9 cellular contexts compared by ENCODE assay signal in genomic region chr16:56611281-56611833, GRCh38. TPM values are rescaled to one million over a fixed set of nuclear protein-coding genes. Genes with fewer than 3 reads are reported as not detected.
A peak's percentile ranks its signal among the peaks of the same experiment; 100 is the strongest.
DNase-seq lines count a peak whose midpoint lies in the region; ATAC-seq and TF ChIP-seq lines count a peak whose summit lies in the region.
"Had no signal": no experiment of that assay in that cellular context is flagged by ENCODE, and none has a peak within 500 bp of the region (broad histone marks: within the 10 kb centered on the region; RNA-seq: fewer than 3 reads in every experiment).

No MANE protein-coding gene starts in this region.

- H3K4me3 ChIP-seq in heart right ventricle (no peak overlapping the region), skeletal muscle satellite cell (ENCODE audit: low read length) (peak overlapping the region; percentile 80)

- H3K27me3 ChIP-seq in heart right ventricle = no peaks in the 10 kb centered on the region
- no peaks in the 10 kb centered on the region for H3K27me3 ChIP-seq in skeletal muscle satellite cell (ENCODE audit: control insufficient read depth, insufficient read depth, low read length)

- intact Hi-C loops in activated T-helper 1 cell treated with anti-CD3 and anti-CD28 coated beads, Interleukin-12 subunit alpha, Interleukin-12 subunit beta, Interleukin-2, Interleukin-4 antibody, amounts not matched to agents 30 ng/mL and 10 ng/mL and 1 ng/mL, durations not matched to agents 14 hours and 24 hours and 36 hours (cut with micrococcal nuclease) = loop anchor here (5.0 to 10.0 kb wide), 3 partner anchors 433 to 1001 kb away; no protein-coding TSS in a partner anchor
- intact Hi-C loops in heart right ventricle (cut with DNase I) = loop anchor here in 2 of 10 donors (1.0 to 2.0 kb wide), 2 partner anchors 13 to 14 kb away; partner anchors contain the start of gene MT1E (in 2 of the 2)

- H3K9me3 ChIP-seq in heart right ventricle (no peaks in the 10 kb centered on the region), skeletal muscle satellite cell (replicated peaks; ENCODE audit: low read length) (no peaks in the 10 kb centered on the region)

- H3K4me1 ChIP-seq in heart right ventricle = peaks cover 20 to 59% (median 55%) of the 10 kb centered on the region in 9 donors
- H3K4me1 ChIP-seq in skeletal muscle satellite cell (ENCODE audit: control insufficient read depth, insufficient read depth, low read length) = peaks cover 65% of the 10 kb centered on the region

- peaks cover 77% of the 10 kb centered on the region for H3K4me1 Mint-ChIP-seq in activated T-helper 1 cell treated with anti-CD3 and anti-CD28 coated beads, Interleukin-12 subunit alpha, Interleukin-12 subunit beta, Interleukin-2, Interleukin-4 antibody, amounts not matched to agents 30 ng/mL and 10 ng/mL and 1 ng/mL, durations not matched to agents 14 hours and 24 hours and 36 hours (ENCODE audit: low read depth)

- WGBS in heart right ventricle, 2 donors = 38 to 47% methylated on average over 2 of the region's 2 CpGs

- no peaks in the 10 kb centered on the region for H3K27me3 Mint-ChIP-seq in activated T-helper 1 cell treated with anti-CD3 and anti-CD28 coated beads, Interleukin-12 subunit alpha, Interleukin-12 subunit beta, Interleukin-2, Interleukin-4 antibody, amounts not matched to agents 30 ng/mL and 10 ng/mL and 1 ng/mL, durations not matched to agents 14 hours and 24 hours and 36 hours (ENCODE audit: insufficient read depth)

- peak overlapping the region; percentile 86 for H3K4me2 ChIP-seq in skeletal muscle satellite cell (ENCODE audit: low read length)

- H3K9me3 Mint-ChIP-seq in activated T-helper 1 cell treated with anti-CD3 and anti-CD28 coated beads, Interleukin-12 subunit alpha, Interleukin-12 subunit beta, Interleukin-2, Interleukin-4 antibody, amounts not matched to agents 30 ng/mL and 10 ng/mL and 1 ng/mL, durations not matched to agents 14 hours and 24 hours and 36 hours = no peaks in the 10 kb centered on the region

- H3K9ac ChIP-seq in skeletal muscle satellite cell (ENCODE audit: low read depth, low read length) = peak overlapping the region; percentile 90

- TF ChIP-seq CTCF in heart right ventricle (IDR thresholded peaks at IDR 0.05) = no peak

- DNase-seq in EL (peak; percentile 55), heart right ventricle (peak; percentile 59 to 79), NCI-H1436 (lab: John Stamatoyannopoulos, UW) (no peak)
- DNase-seq in activated T-helper 1 cell treated with anti-CD3 and anti-CD28 coated beads, Interleukin-12 subunit alpha, Interleukin-12 subunit beta, Interleukin-2, Interleukin-4 antibody, amounts not matched to agents 30 ng/mL and 10 ng/mL and 1 ng/mL, durations not matched to agents 14 hours and 24 hours and 36 hours (ENCODE audit: low spot score) = no peak
- DNase-seq: activated CD4-positive, alpha-beta T cell treated with anti-CD3 and anti-CD28 coated beads, Interleukin-2, amount 50 U/mL, for 48 hours had no signal

- H3K4me3 Mint-ChIP-seq in activated T-helper 1 cell treated with anti-CD3 and anti-CD28 coated beads, Interleukin-12 subunit alpha, Interleukin-12 subunit beta, Interleukin-2, Interleukin-4 antibody, amounts not matched to agents 30 ng/mL and 10 ng/mL and 1 ng/mL, durations not matched to agents 14 hours and 24 hours and 36 hours = peak overlapping the region; percentile 97

- H3K36me3 ChIP-seq in heart right ventricle (no peaks in the 10 kb centered on the region), skeletal muscle satellite cell (ENCODE audit: insufficient read depth, low read length) (no peaks in the 10 kb centered on the region)

- H3K27ac Mint-ChIP-seq in activated T-helper 1 cell treated with anti-CD3 and anti-CD28 coated beads, Interleukin-12 subunit alpha, Interleukin-12 subunit beta, Interleukin-2, Interleukin-4 antibody, amounts not matched to agents 30 ng/mL and 10 ng/mL and 1 ng/mL, durations not matched to agents 14 hours and 24 hours and 36 hours = peak overlapping the region; percentile 98

- peak; percentile 10 to 80 (median 52) for ATAC-seq in heart right ventricle
- no peak for ATAC-seq in GM21723 (IDR thresholded peaks at IDR 0.05; ENCODE audit: unreplicated experiment)
- no peak for ATAC-seq in GM19035 (IDR thresholded peaks at IDR 0.05; ENCODE audit: unreplicated experiment)
- no peak for ATAC-seq in HG02981 (IDR thresholded peaks at IDR 0.05; ENCODE audit: unreplicated experiment)

- peak overlapping the region; percentile 84 to 99 (median 93) for H3K27ac ChIP-seq in heart right ventricle

- H3K36me3 Mint-ChIP-seq in activated T-helper 1 cell treated with anti-CD3 and anti-CD28 coated beads, Interleukin-12 subunit alpha, Interleukin-12 subunit beta, Interleukin-2, Interleukin-4 antibody, amounts not matched to agents 30 ng/mL and 10 ng/mL and 1 ng/mL, durations not matched to agents 14 hours and 24 hours and 36 hours (ENCODE audit: low read depth) = peaks cover 3% of the 10 kb centered on the region

RNA-seq across cellular contexts. Expression of gene MT2A, which starts 3.0 kb away (rescaled TPM):
- 348 and 365 TPM in 2 replicates for total RNA-seq in activated T-helper 1 cell treated with anti-CD3 and anti-CD28 coated beads, Interleukin-12 subunit alpha, Interleukin-12 subunit beta, Interleukin-2, Interleukin-4 antibody, amounts not matched to agents 30 ng/mL and 10 ng/mL and 1 ng/mL, durations not matched to agents 14 hours and 24 hours and 36 hours
- 100 to 1,000 TPM in 6 of 10 donors, 10 to 100 TPM in 4; 88.8 to 354 (median 109) TPM for total RNA-seq in heart right ventricle
- 100 to 1,000 TPM; 195 to 231 TPM for polyA plus RNA-seq in heart right ventricle
- total RNA-seq in skeletal muscle satellite cell (2012; rRNA removed) = 524 and 636 TPM in 2 replicates

RNA-seq across cellular contexts. Expression of gene MT1E, which starts 14.2 kb away (rescaled TPM):
- 135 TPM in 2 replicates for total RNA-seq in activated T-helper 1 cell treated with anti-CD3 and anti-CD28 coated beads, Interleukin-12 subunit alpha, Interleukin-12 subunit beta, Interleukin-2, Interleukin-4 antibody, amounts not matched to agents 30 ng/mL and 10 ng/mL and 1 ng/mL, durations not matched to agents 14 hours and 24 hours and 36 hours
- 100 to 1,000 TPM in 5 of 10 donors, 10 to 100 TPM in 5; 83.3 to 164 (median 97.0) TPM for total RNA-seq in heart right ventricle
- 100 to 1,000 TPM in 1 of 2 donors, 10 to 100 TPM in 1; 31.9 to 268 TPM for polyA plus RNA-seq in heart right ventricle
- total RNA-seq in skeletal muscle satellite cell (2012; rRNA removed) = 578 and 773 TPM in 2 replicates

RNA-seq across cellular contexts. Expression of gene MT1M, which starts 21.1 kb away (rescaled TPM):
- total RNA-seq in activated T-helper 1 cell treated with anti-CD3 and anti-CD28 coated beads, Interleukin-12 subunit alpha, Interleukin-12 subunit beta, Interleukin-2, Interleukin-4 antibody, amounts not matched to agents 30 ng/mL and 10 ng/mL and 1 ng/mL, durations not matched to agents 14 hours and 24 hours and 36 hours = not detected in 2 replicates
- total RNA-seq in heart right ventricle = 10 to 100 TPM in 1 of 10 donors, 1 to 10 TPM in 5, under 1 TPM in 4; 0.75 to 24.3 (median 1.7) TPM
- polyA plus RNA-seq in heart right ventricle = 10 to 100 TPM; 11.9 to 25.4 TPM
- 6.3 and 10.0 TPM in 2 replicates for total RNA-seq in skeletal muscle satellite cell (2012; rRNA removed)

RNA-seq across cellular contexts. Expression of gene MT3, which starts 22.0 kb away (rescaled TPM):
- 1.9 and 2.7 TPM in 2 replicates for total RNA-seq in activated T-helper 1 cell treated with anti-CD3 and anti-CD28 coated beads, Interleukin-12 subunit alpha, Interleukin-12 subunit beta, Interleukin-2, Interleukin-4 antibody, amounts not matched to agents 30 ng/mL and 10 ng/mL and 1 ng/mL, durations not matched to agents 14 hours and 24 hours and 36 hours
- 10 to 100 TPM in 1 of 10 donors, 1 to 10 TPM in 9; 1.9 to 11.6 (median 4.1) TPM for total RNA-seq in heart right ventricle
- 10 to 100 TPM in 1 of 2 donors, 1 to 10 TPM in 1; 4.4 to 29.8 TPM for polyA plus RNA-seq in heart right ventricle
- 2.2 TPM in 1 of 2 replicates, not detected in the other for total RNA-seq in skeletal muscle satellite cell (2012; rRNA removed)

RNA-seq across cellular contexts. Expression of gene MT1A, which starts 27.1 kb away (rescaled TPM):
- 0.60 and 4.1 TPM in 2 replicates for total RNA-seq in activated T-helper 1 cell treated with anti-CD3 and anti-CD28 coated beads, Interleukin-12 subunit alpha, Interleukin-12 subunit beta, Interleukin-2, Interleukin-4 antibody, amounts not matched to agents 30 ng/mL and 10 ng/mL and 1 ng/mL, durations not matched to agents 14 hours and 24 hours and 36 hours
- total RNA-seq in heart right ventricle = 10 to 100 TPM in 1 of 10 donors, 1 to 10 TPM in 5, under 1 TPM in 2, not detected in 2; 0.71 to 67.7 (median 2.6) TPM
- 100 to 1,000 TPM in 1 of 2 donors, 10 to 100 TPM in 1; 11.1 to 102 TPM for polyA plus RNA-seq in heart right ventricle
- total RNA-seq in skeletal muscle satellite cell (2012; rRNA removed) = 17.7 and 23.6 TPM in 2 replicates

Comparison
In these comparisons a context has a peak if more than half of its experiments do, and no peak if none do; other contexts are left out.
1. DNase-seq: peak in EL (single experiment) and heart right ventricle (2 of 2); none in activated T-helper 1 cell treated with anti-CD3 and anti-CD28 coated beads, Interleukin-12 subunit alpha, Interleukin-12 subunit beta, Interleukin-2, Interleukin-4 antibody, amounts not matched to agents 30 ng/mL and 10 ng/mL and 1 ng/mL, durations not matched to agents 14 hours and 24 hours and 36 hours (single experiment) and NCI-H1436 (single experiment).
2. ATAC-seq: peak in heart right ventricle (8 of 8); none in GM21723 (single experiment), GM19035 (single experiment) and HG02981 (single experiment).